In the genomic region with DNA sequence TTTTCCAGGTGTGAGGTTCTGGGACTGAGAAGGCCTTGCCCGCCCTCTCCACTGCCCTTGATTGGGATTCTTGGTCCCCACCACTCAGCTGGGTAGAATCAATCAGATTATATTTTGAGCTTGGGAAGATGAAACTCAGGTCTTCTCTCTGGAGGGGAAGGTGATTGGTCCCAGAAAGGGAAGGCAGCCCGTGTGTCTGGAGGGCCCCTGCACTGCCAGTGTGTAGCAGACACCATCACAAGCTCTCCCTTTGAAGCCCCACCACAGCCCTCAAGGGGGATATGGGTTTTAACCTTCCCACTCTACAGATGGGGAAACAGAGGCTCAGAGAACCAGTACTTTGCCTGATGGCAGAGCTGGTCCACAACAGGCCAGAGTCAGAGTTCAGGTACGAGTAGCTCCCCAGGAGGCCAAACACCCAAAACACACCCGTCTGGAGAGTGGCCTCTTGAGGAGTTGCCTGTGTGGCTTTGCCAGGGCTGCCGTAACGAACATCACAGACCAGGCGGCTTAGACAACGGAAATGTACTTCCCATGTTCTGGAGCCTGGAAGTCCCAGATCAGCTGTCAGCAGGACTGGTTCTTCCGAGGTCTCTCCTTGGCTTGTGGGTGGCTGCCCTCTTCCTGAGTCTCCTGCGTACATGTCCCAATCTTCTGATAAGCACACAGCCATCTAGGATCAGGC, we compare ENCODE assay signal across 17 cellular contexts.
DNase-seq lines count a peak whose midpoint lies in the region; ATAC-seq and TF ChIP-seq lines count a peak whose summit lies in the region.
"Had no signal": no experiment of that assay in that cellular context is flagged by ENCODE, and none has a peak within 500 bp of the region (broad histone marks: within the 10 kb centered on the region; RNA-seq: fewer than 3 reads in every experiment).

No MANE protein-coding gene starts in this region.

- DNase-seq in RWPE2 (ENCODE audit: low spot score) (peak; percentile 25), chondrocyte (ENCODE audit: low spot score) (peak; percentile 36), mesenteric fat pad (ENCODE audit: low spot score) (peak; percentile 64), suprapubic skin (ENCODE audit: low spot score in 2 of 2) (peak; percentile 24 to 30), T-helper 9 cell (no peak)
- no peak for DNase-seq in activated CD4-positive, alpha-beta T cell treated with anti-CD3 and anti-CD28 coated beads, Interleukin-2, amount 50 U/mL, for 4 hours
- DNase-seq: CD4-positive, alpha-beta memory T cell; COR-L47; DMS153; DND-41; GDM1; GOT3; H9 had no signal

- no peak for TF ChIP-seq EP300 in suprapubic skin (IDR thresholded peaks at IDR 0.05)

- no peaks in the 10 kb centered on the region for H3K36me3 ChIP-seq in RWPE2 (ENCODE audit: low read depth)
- H3K36me3 ChIP-seq in suprapubic skin = no peaks in the 10 kb centered on the region
- H3K36me3 ChIP-seq: BE2C had no signal

- no peaks in the 10 kb centered on the region for H3K9me3 ChIP-seq in RWPE2 (ENCODE audit: severe bottlenecking)
- H3K9me3 ChIP-seq in suprapubic skin = no peaks in the 10 kb centered on the region
- H3K9me3 ChIP-seq: A549, BE2C had no signal

- no peak overlapping the region for H3K27ac Mint-ChIP-seq in chondrocyte (ENCODE audit: unreplicated experiment)
- H3K27ac Mint-ChIP-seq: CD4-positive, alpha-beta memory T cell; H9 had no signal

- TF ChIP-seq CTCF in RWPE2 (IDR thresholded peaks at IDR 0.05; ENCODE audit: poor library complexity, severe bottlenecking) (no peak), chondrocyte (IDR thresholded peaks at IDR 0.05) (no peak), suprapubic skin (IDR thresholded peaks at IDR 0.05) (no peak)

- no peak overlapping the region for H3K27ac ChIP-seq in RWPE2 (ENCODE audit: poor library complexity, severe bottlenecking)
- H3K27ac ChIP-seq in suprapubic skin = no peak overlapping the region
- H3K27ac ChIP-seq: C4-2B had no signal

- 82% methylated on average over 10 of the region's 10 CpGs for WGBS in suprapubic skin

- no peaks in the 10 kb centered on the region for H3K9me3 Mint-ChIP-seq in chondrocyte (ENCODE audit: low read depth)
- H3K9me3 Mint-ChIP-seq: CD4-positive, alpha-beta memory T cell; H9 had no signal

- no peaks in the 10 kb centered on the region for H3K36me3 Mint-ChIP-seq in chondrocyte (ENCODE audit: low read depth)
- H3K36me3 Mint-ChIP-seq: CD4-positive, alpha-beta memory T cell had no signal

- no peak overlapping the region for H3K4me3 ChIP-seq in RWPE2 (ENCODE audit: severe bottlenecking)
- no peak overlapping the region for H3K4me3 ChIP-seq in suprapubic skin
- H3K4me3 ChIP-seq: A549 had no signal

- H3K4me1 Mint-ChIP-seq in chondrocyte (ENCODE audit: low read depth) = peaks cover 35% of the 10 kb centered on the region
- H3K4me1 Mint-ChIP-seq: CD4-positive, alpha-beta memory T cell; H9 had no signal

- H3K27me3 Mint-ChIP-seq in chondrocyte (ENCODE audit: low read depth) = no peaks in the 10 kb centered on the region
- H3K27me3 Mint-ChIP-seq: CD4-positive, alpha-beta memory T cell had no signal

- no peak overlapping the region for H3K4me3 Mint-ChIP-seq in chondrocyte (ENCODE audit: unreplicated experiment)
- H3K4me3 Mint-ChIP-seq: CD4-positive, alpha-beta memory T cell; H9 had no signal

- no peak for TF ChIP-seq POLR2A in suprapubic skin (IDR thresholded peaks at IDR 0.05)

- no peak for ATAC-seq in RWPE2 (ENCODE audit: low read depth)
- no peak for ATAC-seq in GM18873 (IDR thresholded peaks at IDR 0.05; ENCODE audit: low FRiP score, unreplicated experiment)
- ATAC-seq: A549 had no signal

- H3K4me1 ChIP-seq in RWPE2 (ENCODE audit: insufficient read depth, poor library complexity, severe bottlenecking) (peaks cover 14% of the 10 kb centered on the region), suprapubic skin (no peaks in the 10 kb centered on the region)
- H3K4me1 ChIP-seq: BE2C had no signal

- no peaks in the 10 kb centered on the region for H3K27me3 ChIP-seq in RWPE2 (ENCODE audit: insufficient read depth, poor library complexity, severe bottlenecking)
- H3K27me3 ChIP-seq in suprapubic skin = no peaks in the 10 kb centered on the region
- H3K27me3 ChIP-seq: BE2C had no signal

Comparison
In these comparisons a context has a peak if more than half of its experiments do, and no peak if none do; other contexts are left out.
1. DNase-seq: peak in RWPE2 (single experiment), chondrocyte (single experiment), mesenteric fat pad (single experiment) and suprapubic skin (2 of 2); none in T-helper 9 cell (single experiment) and activated CD4-positive, alpha-beta T cell treated with anti-CD3 and anti-CD28 coated beads, Interleukin-2, amount 50 U/mL, for 4 hours (0 of 2).